1 cellular context compared by ENCODE assay signal in the genomic region with DNA sequence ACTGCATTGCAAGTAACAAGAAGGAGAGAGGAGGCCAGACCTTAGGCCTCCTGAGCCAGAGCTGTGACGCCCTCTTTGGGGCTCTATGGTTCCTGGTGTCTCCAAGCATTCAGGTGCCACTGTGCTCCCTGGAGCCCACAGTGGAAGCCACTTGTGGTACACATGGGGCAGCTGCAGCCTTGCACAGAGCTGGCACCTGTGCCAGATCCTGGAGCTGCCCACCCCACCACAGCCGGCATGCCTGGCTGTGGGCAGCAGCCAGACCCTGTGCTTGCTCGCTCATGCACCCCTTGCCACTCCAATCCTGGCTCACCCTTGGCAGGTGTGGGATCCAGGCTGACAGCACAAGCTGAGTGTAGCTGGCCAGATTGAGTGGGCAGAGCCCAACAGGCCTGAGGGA.
TF ChIP-seq lines count a peak whose summit lies in the region.

No MANE protein-coding gene starts in this region.

TF ChIP-seq in K562, 482 proteins besides CTCF, POLR2A, EP300 and RAD21 (continued from another document):
- TF ChIP-seq ZBTB40 (IDR thresholded peaks at IDR 0.05): no peak
- TF ChIP-seq ZBTB40 (CRISPR knock-in tag; IDR thresholded peaks at IDR 0.05): no peak
- no peak for TF ChIP-seq ZNF644 (tag; IDR thresholded peaks at IDR 0.05; ENCODE audit: low read depth)
- no peak for TF ChIP-seq ZNF263 (CRISPR knock-in tag; IDR thresholded peaks at IDR 0.05; ENCODE audit: borderline replicate concordance)
- no peak for TF ChIP-seq LEF1 (IDR thresholded peaks at IDR 0.05)
